In genomic region chr3:156643729-156644389, GRCh38 we compare ENCODE assay signal across 9 cellular contexts. TPM values are rescaled to one million over a fixed set of nuclear protein-coding genes. Genes with fewer than 3 reads are reported as not detected.
A peak's percentile ranks its signal among the peaks of the same experiment; 100 is the strongest.
DNase-seq lines count a peak whose midpoint lies in the region; ATAC-seq and TF ChIP-seq lines count a peak whose summit lies in the region.
"Had no signal": no experiment of that assay in that cellular context is flagged by ENCODE, and none has a peak within 500 bp of the region (broad histone marks: within the 10 kb centered on the region; RNA-seq: fewer than 3 reads in every experiment).

No MANE protein-coding gene starts in this region.

- ATAC-seq in GM19025 (IDR thresholded peaks at IDR 0.05; ENCODE audit: low read depth, unreplicated experiment) (peak; percentile 47), HG03097 (IDR thresholded peaks at IDR 0.05; ENCODE audit: low FRiP score, unreplicated experiment) (peak; percentile 77), heart left ventricle (peak in 3 of 4 donors; percentile 33 to 44 (median 34))
- ATAC-seq: body of pancreas had no signal

- DNase-seq in AML-193 (lab: John Stamatoyannopoulos, UW) (peak; percentile 90 to 91), heart left ventricle (no peak), transverse colon (peak; percentile 23), NCI-H1417 treated with DMSO at 0.1 percent for 48 hours (lab: John Stamatoyannopoulos, UW) (no peak), prostate gland (ENCODE audit: low spot score) (no peak)
- peak; percentile 56 for DNase-seq in T-helper 2 cell treated with Interferon-gamma antibody and Interleukin-4, amounts not matched to agents 5 μg/mL and 100 μg/mL, for 36 hours (ENCODE audit: low spot score)

- peak overlapping the region; percentile 85 for H3K27ac Mint-ChIP-seq in T-helper 2 cell treated with Interferon-gamma antibody and Interleukin-4, amounts not matched to agents 5 μg/mL and 100 μg/mL, for 36 hours

- peak overlapping the region; percentile 73 for H3K4me3 Mint-ChIP-seq in T-helper 2 cell treated with Interferon-gamma antibody and Interleukin-4, amounts not matched to agents 5 μg/mL and 100 μg/mL, for 36 hours

- H3K36me3 ChIP-seq in heart left ventricle (no peaks in the 10 kb centered on the region), transverse colon (no peaks in the 10 kb centered on the region), prostate gland (no peaks in the 10 kb centered on the region)

- WGBS in heart left ventricle, 4 donors = 27 to 40% (median 38%) methylated on average over 6 of the region's 6 CpGs
- WGBS in transverse colon (ENCODE audit: low coverage in 1 of 2), 2 donors = 38 to 42% methylated on average over 4 to 6 of the region's 6 CpGs
- 53% methylated on average over 6 of the region's 6 CpGs for WGBS in prostate gland

- H3K36me3 Mint-ChIP-seq in T-helper 2 cell treated with Interferon-gamma antibody and Interleukin-4, amounts not matched to agents 5 μg/mL and 100 μg/mL, for 36 hours (ENCODE audit: low read depth) = peaks cover 6% of the 10 kb centered on the region

- H3K27me3 Mint-ChIP-seq in T-helper 2 cell treated with Interferon-gamma antibody and Interleukin-4, amounts not matched to agents 5 μg/mL and 100 μg/mL, for 36 hours (ENCODE audit: low read depth) = peaks cover 1% of the 10 kb centered on the region

- peaks cover 0 to 15% (median 0%) of the 10 kb centered on the region in 12 donors for H3K4me1 ChIP-seq in heart left ventricle
- H3K4me1 ChIP-seq in transverse colon = peaks cover 0 to 28% (median 0%) of the 10 kb centered on the region in 4 donors
- no peaks in the 10 kb centered on the region for H3K4me1 ChIP-seq in prostate gland (replicated peaks)
- H3K4me1 ChIP-seq: body of pancreas had no signal

- in situ Hi-C loops in transverse colon (cut with MboI; ENCODE audit: low pct_ligation_motif_present in 1 of 4, low pct_unique_long_range_greater_than_20kb in 1 of 4, low sequenced_read_pairs in 3 of 4) = no loop called here

- H3K27ac ChIP-seq in heart left ventricle = peak overlapping the region in 5 of 12 donors; percentile 6 to 61 (median 11)
- no peak overlapping the region for H3K27ac ChIP-seq in transverse colon
- H3K27ac ChIP-seq in prostate gland = no peak overlapping the region
- H3K27ac ChIP-seq: body of pancreas had no signal

- H3K4me3 ChIP-seq in heart left ventricle (peak overlapping the region in 2 of 12 donors; percentile 13 to 26), transverse colon (no peak overlapping the region), prostate gland (no peak overlapping the region)
- H3K4me3 ChIP-seq: body of pancreas had no signal

- intact Hi-C loops in heart left ventricle (cut with DNase I) = no loop called here
- intact Hi-C loops in transverse colon (cut with DNase I; ENCODE audit: low total_unique reads) = no loop called here
- intact Hi-C loops in prostate gland (cut with DNase I) = no loop called here

- no peak for TF ChIP-seq EP300 in transverse colon (IDR thresholded peaks at IDR 0.05; ENCODE audit: low read depth)

- H3K9me3 ChIP-seq in heart left ventricle = peaks cover 0 to 9% (median 0%) of the 10 kb centered on the region in 12 donors
- no peaks in the 10 kb centered on the region for H3K9me3 ChIP-seq in transverse colon
- no peaks in the 10 kb centered on the region for H3K9me3 ChIP-seq in prostate gland
- H3K9me3 ChIP-seq: body of pancreas had no signal

- TF ChIP-seq CTCF in heart left ventricle (IDR thresholded peaks at IDR 0.05) (no peak), transverse colon (IDR thresholded peaks at IDR 0.05) (no peak), prostate gland (IDR thresholded peaks at IDR 0.05) (no peak)

- peaks cover 19% of the 10 kb centered on the region for H3K9me3 Mint-ChIP-seq in T-helper 2 cell treated with Interferon-gamma antibody and Interleukin-4, amounts not matched to agents 5 μg/mL and 100 μg/mL, for 36 hours

- no peaks in the 10 kb centered on the region for H3K27me3 ChIP-seq in heart left ventricle
- no peaks in the 10 kb centered on the region for H3K27me3 ChIP-seq in transverse colon
- no peaks in the 10 kb centered on the region for H3K27me3 ChIP-seq in prostate gland (replicated peaks; ENCODE audit: insufficient read depth)
- H3K27me3 ChIP-seq: body of pancreas had no signal

- peaks cover 25% of the 10 kb centered on the region for H3K4me1 Mint-ChIP-seq in T-helper 2 cell treated with Interferon-gamma antibody and Interleukin-4, amounts not matched to agents 5 μg/mL and 100 μg/mL, for 36 hours (ENCODE audit: low read depth)

- TF ChIP-seq POLR2A in heart left ventricle (IDR thresholded peaks at IDR 0.05) = no peak
- no peak for TF ChIP-seq POLR2A in transverse colon (IDR thresholded peaks at IDR 0.05)
- TF ChIP-seq POLR2A in prostate gland (IDR thresholded peaks at IDR 0.05) = no peak

RNA-seq across cellular contexts. Expression of gene TIPARP, which starts 30.5 kb away (rescaled TPM):
- 10 to 100 TPM; 17.8 to 46.8 (median 33.8) TPM for total RNA-seq in heart left ventricle
- polyA plus RNA-seq in heart left ventricle = 10 to 100 TPM; 12.8 to 36.7 TPM
- 10 to 100 TPM; 11.9 to 47.1 (median 34.3) TPM for total RNA-seq in transverse colon
- total RNA-seq in prostate gland = 10 to 100 TPM; 31.9 to 52.0 TPM

Comparison
In these comparisons a context has a peak if more than half of its experiments do, and no peak if none do; other contexts are left out.
1. DNase-seq: peak in AML-193 (2 of 2), T-helper 2 cell treated with Interferon-gamma antibody and Interleukin-4, amounts not matched to agents 5 μg/mL and 100 μg/mL, for 36 hours (single experiment) and transverse colon (single experiment); none in heart left ventricle (0 of 5), NCI-H1417 treated with DMSO at 0.1 percent for 48 hours (single experiment) and prostate gland (single experiment).
2. Peak in every context shown above with its lines, with median percentiles within 50 percentile points of each other: ATAC-seq.